In the genomic region with DNA sequence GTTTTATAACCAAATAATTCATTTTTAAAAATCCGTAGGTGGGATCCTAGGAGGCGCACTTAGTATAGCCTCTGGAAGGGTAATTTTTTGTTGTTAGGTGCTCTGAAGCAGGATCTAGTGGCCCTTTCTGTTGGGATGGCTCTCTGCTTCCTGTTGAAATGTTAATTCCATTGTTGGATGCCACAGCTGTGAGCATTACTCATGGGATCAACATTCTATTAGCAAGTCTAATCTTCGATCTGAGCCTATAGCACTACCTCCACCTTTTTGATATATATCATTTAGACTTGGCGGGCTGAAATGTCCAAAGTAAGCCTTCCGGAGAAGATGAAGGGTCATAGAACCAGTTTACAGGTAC, we compare ENCODE assay signal across 8 cellular contexts. TPM values are rescaled to one million over a fixed set of nuclear protein-coding genes. Genes with fewer than 3 reads are reported as not detected.
DNase-seq lines count a peak whose midpoint lies in the region; ATAC-seq and TF ChIP-seq lines count a peak whose summit lies in the region.

No MANE protein-coding gene starts in this region.

- peak overlapping the region; percentile 82 to 89 (median 88) for H3K4me3 Mint-ChIP-seq in CD4-positive, CD25-positive, alpha-beta regulatory T cell

- no peak overlapping the region for H3K27ac ChIP-seq in CD4-positive, CD25-positive, alpha-beta regulatory T cell (ENCODE audit: insufficient read depth, low read length, poor library complexity, severe bottlenecking)
- no peak overlapping the region for H3K27ac ChIP-seq in brain microvascular endothelial cell
- peak overlapping the region; percentile 86 for H3K27ac ChIP-seq in lower lobe of right lung

- H3K4me3 ChIP-seq in CD4-positive, CD25-positive, alpha-beta regulatory T cell (ENCODE audit: low read depth, low read length), result peak overlapping the region; percentile 79
- H3K4me3 ChIP-seq in Jurkat, Clone E6-1 (ENCODE audit: low read length), result peak overlapping the region; percentile 70
- H3K4me3 ChIP-seq in brain microvascular endothelial cell (ENCODE audit: low read depth, low read length) (no peak overlapping the region), lower lobe of right lung (peak overlapping the region; percentile 66)

- H3K36me3 ChIP-seq in CD4-positive, CD25-positive, alpha-beta regulatory T cell (ENCODE audit: control insufficient read depth, insufficient read depth, low read length), result no peaks in the 10 kb centered on the region
- H3K36me3 ChIP-seq in brain microvascular endothelial cell (replicated peaks) (no peaks in the 10 kb centered on the region), lower lobe of right lung (no peaks in the 10 kb centered on the region)

- intact Hi-C loops in lower lobe of right lung (cut with DNase I), result no loop called here

- TF ChIP-seq CTCF in brain microvascular endothelial cell (IDR thresholded peaks at IDR 0.05; ENCODE audit: low read depth, low read length, missing control alignments) (no peak), lower lobe of right lung (IDR thresholded peaks at IDR 0.05) (no peak)

- H3K36me3 Mint-ChIP-seq in CD4-positive, CD25-positive, alpha-beta regulatory T cell, result no peaks in the 10 kb centered on the region

- H3K4me1 ChIP-seq in CD4-positive, CD25-positive, alpha-beta regulatory T cell (ENCODE audit: control insufficient read depth, insufficient read depth, low read length, poor library complexity, severe bottlenecking), result peaks cover 21% of the 10 kb centered on the region
- peaks cover 25% of the 10 kb centered on the region for H3K4me1 ChIP-seq in lower lobe of right lung

- in situ Hi-C loops in brain microvascular endothelial cell (cut with HindIII; ENCODE audit: low pct_ligation_motif_present, low sequenced_read_pairs), result no loop called here

- H3K27me3 Mint-ChIP-seq in CD4-positive, CD25-positive, alpha-beta regulatory T cell, result peaks cover 65% of the 10 kb centered on the region

- no peaks in the 10 kb centered on the region for H3K9me3 ChIP-seq in CD4-positive, CD25-positive, alpha-beta regulatory T cell (ENCODE audit: control insufficient read depth in 2 of 2, low read length in 2 of 2)
- H3K9me3 ChIP-seq in lower lobe of right lung, result no peaks in the 10 kb centered on the region

- no peak for ATAC-seq in CD4-positive, CD25-positive, alpha-beta regulatory T cell (ENCODE audit: low read depth in 2 of 2)
- ATAC-seq in lower lobe of right lung (no peak), HG03139 (IDR thresholded peaks at IDR 0.05; ENCODE audit: unreplicated experiment) (no peak)

- H3K4me1 Mint-ChIP-seq in CD4-positive, CD25-positive, alpha-beta regulatory T cell, result peaks cover 9 to 20% (median 16%) of the 10 kb centered on the region in 4 donors

- no peaks in the 10 kb centered on the region for H3K9me3 Mint-ChIP-seq in CD4-positive, CD25-positive, alpha-beta regulatory T cell

- peak overlapping the region in 1 of 3 donors; percentile 75 for H3K27ac Mint-ChIP-seq in CD4-positive, CD25-positive, alpha-beta regulatory T cell

- DNase-seq in CD4-positive, CD25-positive, alpha-beta regulatory T cell, result no peak
- DNase-seq in Jurkat, Clone E6-1 (ENCODE audit: low read depth, low spot score), result no peak
- DNase-seq in brain microvascular endothelial cell, result peak; percentile 14
- no peak for DNase-seq in lower lobe of right lung
- DNase-seq in H4 (ENCODE audit: low spot score), result no peak
- no peak for DNase-seq in NCI-H2029 treated with DMSO at 0.1 percent for 48 hours (lab: John Stamatoyannopoulos, UW)
- no peak for DNase-seq in HCEC 1CT

- H3K27me3 ChIP-seq in CD4-positive, CD25-positive, alpha-beta regulatory T cell (ENCODE audit: control insufficient read depth, insufficient read depth, low read length), result peaks cover 11% of the 10 kb centered on the region
- no peaks in the 10 kb centered on the region for H3K27me3 ChIP-seq in brain microvascular endothelial cell (replicated peaks)
- peaks cover 37% of the 10 kb centered on the region for H3K27me3 ChIP-seq in lower lobe of right lung (ENCODE audit: low read depth)

RNA-seq across cellular contexts. Expression of gene CXADR, which starts 1.3 kb away (rescaled TPM):
- 0.07 TPM for total RNA-seq in CD4-positive, CD25-positive, alpha-beta regulatory T cell
- 1 to 10 TPM in 1 of 4 donors, under 1 TPM in 3; 0.13 to 1.1 (median 0.35) TPM for polyA plus RNA-seq in CD4-positive, CD25-positive, alpha-beta regulatory T cell
- 4.5 TPM for polyA plus RNA-seq in Jurkat, Clone E6-1 (2012; ENCODE audit: insufficient read depth, insufficient read length)
- 26.6 TPM for total RNA-seq in lower lobe of right lung
- total RNA-seq in H4 (2014; rRNA removed; shearing (Covaris generic)), result 15.8 and 22.3 TPM in 2 replicates

Comparison
In these comparisons a context has a peak if more than half of its experiments do, and no peak if none do; other contexts are left out.
1. RNA of gene CXADR, which starts 1.3 kb away (total RNA-seq): 26.6 TPM in lower lobe of right lung (single experiment) and 15.8 to 22.3 TPM in H4; 0.07 TPM in CD4-positive, CD25-positive, alpha-beta regulatory T cell (single experiment); every median in the first group is over 10 times any median in the second.